Comparison of ENCODE assay signal across 1 cellular context in genomic region chr18:77108821-77109692, GRCh38.
TF ChIP-seq lines count a peak whose summit lies in the region.

No MANE protein-coding gene starts in this region.

TF ChIP-seq in SK-N-SH treated with all-trans-retinoic acid at 6 μM for 48 hours, 23 proteins besides CTCF, POLR2A, EP300 and RAD21 (continued from another document):
- TF ChIP-seq CSRNP3 (CRISPR knock-in tag; IDR thresholded peaks at IDR 0.05) (no peak), CREB5 (CRISPR knock-in tag; IDR thresholded peaks at IDR 0.05; ENCODE audit: low read depth) (no peak)
